1 cellular context compared by ENCODE assay signal in genomic region chr11:46252373-46252914, GRCh38.
TF ChIP-seq lines count a peak whose summit lies in the region.

No MANE protein-coding gene starts in this region.

TF ChIP-seq in HepG2, 621 proteins besides CTCF, POLR2A, EP300 and RAD21 (continued from another document and continues in another):
- TF ChIP-seq ZBTB40 (IDR thresholded peaks at IDR 0.05) (no peak), ZBTB40 (CRISPR knock-in tag; IDR thresholded peaks at IDR 0.05) (0 out of 2 replicates have a peak, but pooled peaks have one; percentile 18), SUZ12 (IDR thresholded peaks at IDR 0.05; ENCODE audit: low read depth, low read length) (no peak), MIER3 (CRISPR knock-in tag; IDR thresholded peaks at IDR 0.05; ENCODE audit: borderline replicate concordance) (peak; percentile 67; the same call in 1 of the 2 replicates), ZNF878 (CRISPR knock-in tag; IDR thresholded peaks at IDR 0.05) (no peak), SMARCE1 (IDR thresholded peaks at IDR 0.05; ENCODE audit: borderline replicate concordance) (no peak), ZNF335 (CRISPR knock-in tag; IDR thresholded peaks at IDR 0.05) (peak; percentile 40; the same call in 1 of the 2 replicates), XBP1 (CRISPR knock-in tag; IDR thresholded peaks at IDR 0.05) (no peak), ZNF841 (CRISPR knock-in tag; IDR thresholded peaks at IDR 0.05; ENCODE audit: borderline replicate concordance) (no peak), IKZF5 (CRISPR knock-in tag; IDR thresholded peaks at IDR 0.05) (peak; percentile 52; the same call in 1 of the 2 replicates), CEBPG (CRISPR knock-in tag; IDR thresholded peaks at IDR 0.05) (no peak; the same call in 1 of the 2 replicates), SMAD3 (CRISPR knock-in tag; IDR thresholded peaks at IDR 0.05) (peak; percentile 66; the same call in 1 of the 2 replicates), ZBTB33 (CRISPR knock-in tag; IDR thresholded peaks at IDR 0.05) (no peak), NR3C1 (CRISPR knock-in tag; IDR thresholded peaks at IDR 0.05) (no peak), ZNF230 (CRISPR knock-in tag; IDR thresholded peaks at IDR 0.05) (no peak), PHB2 (IDR thresholded peaks at IDR 0.05; ENCODE audit: partially characterized antibody) (no peak), ZNF75D (CRISPR knock-in tag; IDR thresholded peaks at IDR 0.05; ENCODE audit: borderline replicate concordance) (no peak), TMF1 (CRISPR knock-in tag; IDR thresholded peaks at IDR 0.05; ENCODE audit: low read depth) (no peak), FOSL2 (CRISPR knock-in tag; IDR thresholded peaks at IDR 0.05) (peak; percentile 55; the same call in 1 of the 2 replicates), TCF7 (IDR thresholded peaks at IDR 0.05; ENCODE audit: low read depth) (peak; percentile 36), ZNF597 (CRISPR knock-in tag; IDR thresholded peaks at IDR 0.05) (no peak), HOXD1 (CRISPR knock-in tag; IDR thresholded peaks at IDR 0.05) (no peak), MLX (CRISPR knock-in tag; IDR thresholded peaks at IDR 0.05) (no peak), NFYB (CRISPR knock-in tag; IDR thresholded peaks at IDR 0.05) (no peak), DMTF1 (CRISPR knock-in tag; IDR thresholded peaks at IDR 0.05) (no peak), NPAS2 (CRISPR knock-in tag; IDR thresholded peaks at IDR 0.05; ENCODE audit: borderline replicate concordance) (no peak), ZBTB38 (CRISPR knock-in tag; IDR thresholded peaks at IDR 0.05) (no peak), FOXA1 (IDR thresholded peaks at IDR 0.05) (no peak), FOXA1 (CRISPR knock-in tag; IDR thresholded peaks at IDR 0.05) (peak; percentile 82), NCOA1 (CRISPR knock-in tag; IDR thresholded peaks at IDR 0.05) (no peak), PAX8 (CRISPR knock-in tag; IDR thresholded peaks at IDR 0.05; ENCODE audit: borderline replicate concordance) (no peak), ZNF441 (CRISPR knock-in tag; IDR thresholded peaks at IDR 0.05; ENCODE audit: borderline replicate concordance) (peak; percentile 77; the same call in 1 of the 2 replicates), ATF2 (CRISPR knock-in tag; IDR thresholded peaks at IDR 0.05) (peak; percentile 44; the same call in 1 of the 2 replicates), NR2C2 (CRISPR knock-in tag; IDR thresholded peaks at IDR 0.05; ENCODE audit: borderline replicate concordance) (0 out of 2 replicates have a peak, but pooled peaks have one; percentile 34), GABPA (IDR thresholded peaks at IDR 0.05; ENCODE audit: low read depth, low read length) (no peak), GABPA (CRISPR knock-in tag; IDR thresholded peaks at IDR 0.05; ENCODE audit: low read depth) (0 out of 2 replicates have a peak, but pooled peaks have one; percentile 7), ARID4A (CRISPR knock-in tag; IDR thresholded peaks at IDR 0.05; ENCODE audit: borderline replicate concordance) (peak; percentile 49; the same call in 1 of the 2 replicates), ZNF562 (CRISPR knock-in tag; IDR thresholded peaks at IDR 0.05; ENCODE audit: borderline replicate concordance) (no peak), NFIB (CRISPR knock-in tag; IDR thresholded peaks at IDR 0.05; ENCODE audit: borderline replicate concordance) (no peak), ZFP36 (IDR thresholded peaks at IDR 0.05; ENCODE audit: borderline replicate concordance, low read depth, low read length, partially characterized antibody) (no peak)
